14 cellular contexts compared by ENCODE assay signal in genomic region chr2:240462073-240462703, GRCh38. TPM values are rescaled to one million over a fixed set of nuclear protein-coding genes. Genes with fewer than 3 reads are reported as not detected.
A peak's percentile ranks its signal among the peaks of the same experiment; 100 is the strongest.
DNase-seq lines count a peak whose midpoint lies in the region; FAIRE-seq and TF ChIP-seq lines count a peak whose summit lies in the region.
"Had no signal": no experiment of that assay in that cellular context is flagged by ENCODE, and none has a peak within 500 bp of the region (broad histone marks: within the 10 kb centered on the region; RNA-seq: fewer than 3 reads in every experiment).

No MANE protein-coding gene starts in this region.

- H4K20me1 ChIP-seq in BLaER1 (peaks cover 67% of the 10 kb centered on the region), osteoblast (ENCODE audit: insufficient read depth, low read length) (peaks cover 10% of the 10 kb centered on the region)

- H3K4me1 ChIP-seq in BLaER1 (peaks cover 70% of the 10 kb centered on the region), osteoblast (ENCODE audit: insufficient read depth, low read length) (no peaks in the 10 kb centered on the region)

- H3K9ac ChIP-seq in BLaER1 = no peak overlapping the region

- no peak overlapping the region for H2AFZ ChIP-seq in osteoblast (ENCODE audit: low read length)

- H3K4me3 ChIP-seq in BLaER1 (no peak overlapping the region), osteoblast (ENCODE audit: insufficient read depth, low read length) (no peak overlapping the region)
- H3K4me3 ChIP-seq: vagina had no signal

- FAIRE-seq in D721Med (lab: Jason Lieb, UNC) = no peak
- FAIRE-seq: GM19239 had no signal

- H3K9me3 ChIP-seq in BLaER1 (no peaks in the 10 kb centered on the region), osteoblast (ENCODE audit: low read depth, low read length) (no peaks in the 10 kb centered on the region)
- H3K9me3 ChIP-seq: vagina had no signal

- DNase-seq in HuH-7.5 (ENCODE audit: low spot score) (peak; percentile 6), head of caudate nucleus (peak in 30 of 42 donors; percentile 1 to 42 (median 11)), osteoblast (ENCODE audit: insufficient read length, low spot score, missing footprints) (peak; percentile 73), T-helper 9 cell (no peak), NCI-H2107 (lab: John Stamatoyannopoulos, UW) (no peak), D721Med (ENCODE audit: insufficient read length, low spot score) (no peak)
- DNase-seq: activated T-cell treated with anti-CD3 and anti-CD28 coated beads, Interleukin-2, amount 50 U/mL, for 24 hours; mesenchymal stem cell; NCI-H1092; NCI-H226; nucleus accumbens had no signal

- H3K79me2 ChIP-seq in osteoblast (ENCODE audit: insufficient read depth, low read length) = no peaks in the 10 kb centered on the region

- H3K4me2 ChIP-seq in BLaER1 = 0 out of 2 replicates have a peak overlapping the region, but pooled peaks have one; percentile 7
- H3K4me2 ChIP-seq in osteoblast (ENCODE audit: insufficient read depth, low read length) = no peak overlapping the region

- peaks cover 4% of the 10 kb centered on the region; the same call in 1 of the 2 replicates for H3K27me3 ChIP-seq in BLaER1
- no peaks in the 10 kb centered on the region for H3K27me3 ChIP-seq in osteoblast (ENCODE audit: insufficient read depth, low read length)
- H3K27me3 ChIP-seq: vagina had no signal

- H3K27ac ChIP-seq in BLaER1 (no peak overlapping the region), osteoblast (ENCODE audit: low read depth, low read length) (no peak overlapping the region)
- H3K27ac ChIP-seq: vagina had no signal

- TF ChIP-seq CTCF in osteoblast (IDR thresholded peaks at IDR 0.05; ENCODE audit: extremely low read depth, low read depth, low read length) (no peak), D721Med (IDR thresholded peaks at IDR 0.05; ENCODE audit: insufficient read depth, missing control alignments) (no peak)

- H3K36me3 ChIP-seq in BLaER1 (peaks cover 19% of the 10 kb centered on the region; the same call in 1 of the 2 replicates), osteoblast (ENCODE audit: insufficient read depth, low read length) (peaks cover 8% of the 10 kb centered on the region)

- intact Hi-C loops in head of caudate nucleus (cut with DNase I) = no loop called here

RNA-seq across cellular contexts. Expression of gene GPC1, which starts 26.7 kb away (rescaled TPM):
- 44.8 and 54.3 TPM in 2 replicates for total RNA-seq in osteoblast

Comparison
In these comparisons a context has a peak if more than half of its experiments do, and no peak if none do; other contexts are left out.
1. DNase-seq: peak in HuH-7.5 (single experiment), head of caudate nucleus (30 of 42) and osteoblast (single experiment); none in T-helper 9 cell (single experiment), NCI-H2107 (single experiment) and D721Med (single experiment).